27 cellular contexts compared by ENCODE assay signal in genomic region chr6:40972190-40972589, GRCh38.
"Had no signal": no experiment of that assay in that cellular context is flagged by ENCODE, and none has a peak within 500 bp of the region (broad histone marks: within the 10 kb centered on the region; RNA-seq: fewer than 3 reads in every experiment).

No MANE protein-coding gene starts in this region.

- H3K4me2 ChIP-seq: hepatocyte had no signal

- ATAC-seq: effector memory CD8-positive, alpha-beta T cell; esophagus mucosa; foreskin keratinocyte; gastrocnemius medialis; gastroesophageal sphincter; heart left ventricle; heart right ventricle had no signal

- H3K27me3 ChIP-seq: colonic mucosa, esophagus muscularis mucosa, gastrocnemius medialis, gastroesophageal sphincter, hepatocyte had no signal

- H3K9me3 ChIP-seq: colonic mucosa, esophagus muscularis mucosa, esophagus squamous epithelium, gastrocnemius medialis, gastroesophageal sphincter had no signal

- H3K36me3 ChIP-seq: colonic mucosa, esophagus muscularis mucosa, esophagus squamous epithelium, gastrocnemius medialis, gastroesophageal sphincter, heart left ventricle, heart right ventricle had no signal

- H3K79me2 ChIP-seq: hepatocyte had no signal

- DNase-seq: colonic mucosa; cortex of kidney; dermis blood vessel endothelial cell; dorsolateral prefrontal cortex; effector CD4-positive, alpha-beta T cell; effector CD8-positive, alpha-beta T cell; effector memory CD4-positive, alpha-beta T cell; effector memory CD8-positive, alpha-beta T cell; endodermal cell; erythroblast; esophagus squamous epithelium; foreskin fibroblast; foreskin keratinocyte; foreskin melanocyte; gastrocnemius medialis; glutamatergic neuron; head of caudate nucleus; heart left ventricle; heart right ventricle had no signal

- H3K4me1 ChIP-seq: colonic mucosa, esophagus muscularis mucosa, esophagus squamous epithelium, foreskin keratinocyte, gastrocnemius medialis, gastroesophageal sphincter, heart left ventricle, heart right ventricle had no signal

- H3K27ac ChIP-seq: colonic mucosa, dorsolateral prefrontal cortex, epithelial cell of prostate, esophagus muscularis mucosa, esophagus squamous epithelium, foreskin keratinocyte, gastrocnemius medialis, gastroesophageal sphincter, heart left ventricle, heart right ventricle, hepatocyte had no signal

- FAIRE-seq: endometrium, endothelial cell of umbilical vein, frontal cortex had no signal

- H3K4me3 ChIP-seq: colonic mucosa, dorsolateral prefrontal cortex, esophagus muscularis mucosa, esophagus squamous epithelium, gastrocnemius medialis, gastroesophageal sphincter, heart left ventricle, heart right ventricle, hepatocyte had no signal

- H2AFZ ChIP-seq: hepatocyte had no signal
